1 cellular context compared by ENCODE assay signal in the genomic region with DNA sequence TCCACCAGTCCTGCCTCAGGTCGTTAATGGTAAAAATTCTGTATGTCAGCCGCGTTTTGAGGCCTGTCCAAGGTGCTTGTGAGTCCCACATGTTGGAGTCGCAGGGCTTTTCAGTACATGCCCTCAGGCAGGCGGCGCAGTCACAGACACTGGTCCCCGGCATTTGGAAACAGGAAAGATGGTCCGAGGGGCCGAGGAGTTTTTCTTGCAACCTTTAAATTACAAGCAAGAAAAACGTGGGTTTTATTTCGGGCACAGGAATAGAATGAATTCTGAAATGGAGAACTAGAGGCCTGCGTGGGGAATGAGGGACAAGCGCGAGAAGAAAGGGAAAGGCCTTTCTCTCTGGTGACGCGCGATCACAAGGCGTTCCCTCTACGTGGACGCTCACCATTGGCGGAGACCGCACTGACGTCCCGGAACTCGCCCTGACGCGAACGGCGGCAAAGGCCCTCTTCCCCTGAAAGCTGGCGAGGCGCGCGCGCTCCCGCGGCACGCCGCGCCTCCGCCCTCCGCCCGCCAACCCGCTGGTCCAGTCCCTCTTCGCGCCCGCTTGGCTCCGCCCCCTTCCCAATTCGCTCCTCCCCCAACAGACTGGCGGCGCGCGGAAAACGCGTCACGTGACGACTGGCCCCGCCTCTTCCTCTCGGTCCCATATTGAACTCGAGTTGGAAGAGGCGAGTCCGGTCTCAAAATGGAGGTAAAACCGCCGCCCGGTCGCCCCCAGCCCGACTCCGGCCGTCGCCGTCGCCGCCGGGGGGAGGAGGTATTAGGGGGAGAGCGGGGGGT.
TF ChIP-seq lines count a peak whose summit lies in the region.

Gene HNRNPA3 (plus strand): TSS at position 689 of the 789 bp plus-strand sequence. CDS start 6 bp downstream, at position 695.

TF ChIP-seq in SK-N-SH, 30 proteins besides CTCF, POLR2A, EP300 and RAD21 (continued from another document):
- TF ChIP-seq, protein P1, sequence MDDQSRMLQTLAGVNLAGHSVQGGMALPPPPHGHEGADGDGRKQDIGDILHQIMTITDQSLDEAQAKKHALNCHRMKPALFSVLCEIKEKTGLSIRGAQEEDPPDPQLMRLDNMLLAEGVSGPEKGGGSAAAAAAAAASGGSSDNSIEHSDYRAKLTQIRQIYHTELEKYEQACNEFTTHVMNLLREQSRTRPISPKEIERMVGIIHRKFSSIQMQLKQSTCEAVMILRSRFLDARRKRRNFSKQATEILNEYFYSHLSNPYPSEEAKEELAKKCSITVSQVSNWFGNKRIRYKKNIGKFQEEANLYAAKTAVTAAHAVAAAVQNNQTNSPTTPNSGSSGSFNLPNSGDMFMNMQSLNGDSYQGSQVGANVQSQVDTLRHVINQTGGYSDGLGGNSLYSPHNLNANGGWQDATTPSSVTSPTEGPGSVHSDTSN (IDR thresholded peaks at IDR 0.05): peak; percentile 78
- TF ChIP-seq MXI1 (IDR thresholded peaks at IDR 0.05; ENCODE audit: low read depth, low read length) (peak; percentile 91), TCF12 (IDR thresholded peaks at IDR 0.05) (no peak), ELF1 (IDR thresholded peaks at IDR 0.05) (no peak; the same call in 1 of the 2 replicates), FOSL2 (IDR thresholded peaks at IDR 0.05; ENCODE audit: borderline replicate concordance, low read depth) (no peak), FOXM1 (IDR thresholded peaks at IDR 0.05; ENCODE audit: low read depth) (no peak), CHD2 (IDR thresholded peaks at IDR 0.05; ENCODE audit: low read length, partially characterized antibody) (no peak), EZH2phosphoT487 (IDR thresholded peaks at IDR 0.05; ENCODE audit: borderline replicate concordance, low read depth) (no peak), JUND (IDR thresholded peaks at IDR 0.05) (no peak), IRF3 (IDR thresholded peaks at IDR 0.05; ENCODE audit: low read depth, low read length) (no peak)
- TF ChIP-seq, protein P2, sequence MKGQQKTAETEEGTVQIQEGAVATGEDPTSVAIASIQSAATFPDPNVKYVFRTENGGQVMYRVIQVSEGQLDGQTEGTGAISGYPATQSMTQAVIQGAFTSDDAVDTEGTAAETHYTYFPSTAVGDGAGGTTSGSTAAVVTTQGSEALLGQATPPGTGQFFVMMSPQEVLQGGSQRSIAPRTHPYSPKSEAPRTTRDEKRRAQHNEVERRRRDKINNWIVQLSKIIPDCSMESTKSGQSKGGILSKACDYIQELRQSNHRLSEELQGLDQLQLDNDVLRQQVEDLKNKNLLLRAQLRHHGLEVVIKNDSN (IDR thresholded peaks at IDR 0.05; ENCODE audit: borderline replicate concordance, low read depth): peak; percentile 91
